14 cellular contexts compared by ENCODE assay signal in the genomic region with DNA sequence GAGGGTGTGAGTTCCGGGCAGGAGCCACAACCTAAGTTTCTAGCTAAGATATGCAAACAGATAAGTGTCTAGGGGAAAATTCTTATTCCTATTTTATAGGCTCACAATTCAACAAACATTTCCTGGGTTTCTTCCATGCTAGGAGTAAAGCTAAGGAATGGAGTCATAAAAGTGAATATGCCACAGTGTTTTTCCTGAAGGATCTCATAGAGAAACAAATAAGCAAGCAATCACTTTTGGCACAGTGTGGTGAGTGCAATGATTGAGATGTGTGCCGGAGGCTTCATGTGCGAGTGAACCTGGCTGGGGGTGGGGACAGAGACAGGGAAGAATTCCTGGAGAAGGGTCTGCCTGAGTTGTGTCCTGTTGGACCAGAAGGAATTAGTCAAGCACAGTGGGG.
"Had no signal": no experiment of that assay in that cellular context is flagged by ENCODE, and none has a peak within 500 bp of the region (broad histone marks: within the 10 kb centered on the region; RNA-seq: fewer than 3 reads in every experiment).

No MANE protein-coding gene starts in this region.

- H3K4me3 Mint-ChIP-seq: activated CD4-positive, alpha-beta T cell treated with anti-CD3 and anti-CD28 coated beads for 36 hours; activated CD8-positive, alpha-beta T cell treated with anti-CD3 and anti-CD28 coated beads for 36 hours; activated naive CD8-positive, alpha-beta T cell treated with anti-CD3 and anti-CD28 coated beads, Interleukin-2, amount 10 ng/mL, durations not matched to agents 7 days and 5 days; memory B cell; stimulated activated naive CD8-positive, alpha-beta T cell treated with anti-CD3 and anti-CD28 coated beads, Interleukin-15, amount 100 ng/mL, for 72 hours had no signal

- H3K36me3 Mint-ChIP-seq: activated naive CD8-positive, alpha-beta T cell treated with anti-CD3 and anti-CD28 coated beads, Interleukin-2, amount 10 ng/mL, durations not matched to agents 7 days and 5 days had no signal

- H3K9me3 ChIP-seq: heart left ventricle, thoracic aorta had no signal

- H3K36me3 ChIP-seq: heart left ventricle, thoracic aorta, WERI-Rb-1 had no signal

- H3K27ac ChIP-seq: heart left ventricle, WERI-Rb-1 had no signal

- H3K9me3 Mint-ChIP-seq: stimulated activated naive CD8-positive, alpha-beta T cell treated with anti-CD3 and anti-CD28 coated beads, Interleukin-15, amount 100 ng/mL, for 72 hours had no signal

- ATAC-seq: stimulated activated naive CD8-positive, alpha-beta T cell treated with anti-CD3 and anti-CD28 coated beads, Interleukin-15, amount 100 ng/mL, for 72 hours had no signal

- H3K27ac Mint-ChIP-seq: activated CD4-positive, alpha-beta T cell treated with anti-CD3 and anti-CD28 coated beads for 36 hours; activated CD8-positive, alpha-beta T cell treated with anti-CD3 and anti-CD28 coated beads for 36 hours; activated naive CD8-positive, alpha-beta T cell treated with anti-CD3 and anti-CD28 coated beads, Interleukin-2, amount 10 ng/mL, durations not matched to agents 7 days and 5 days; activated T-cell treated with anti-CD3 and anti-CD28 coated beads, Interleukin-2, amount 50 U/mL, for 72 hours; memory B cell; stimulated activated naive CD8-positive, alpha-beta T cell treated with anti-CD3 and anti-CD28 coated beads, Interleukin-15, amount 100 ng/mL, for 72 hours had no signal

- DNase-seq: activated CD4-positive, alpha-beta T cell treated with anti-CD3 and anti-CD28 coated beads for 36 hours; activated CD8-positive, alpha-beta memory T cell treated with anti-CD3 and anti-CD28 coated beads, Interleukin-2, amount 50 U/mL, for 4 hours; activated CD8-positive, alpha-beta T cell treated with anti-CD3 and anti-CD28 coated beads for 36 hours; activated gamma-delta T cell treated with Interleukin-2 at 50 U/mL for 16 hours; activated naive CD8-positive, alpha-beta T cell treated with anti-CD3 and anti-CD28 coated beads, Interleukin-2, amount 10 ng/mL, durations not matched to agents 7 days and 5 days; activated T-cell treated with anti-CD3 and anti-CD28 coated beads, Interleukin-2, amount 50 U/mL, for 72 hours; aorta; heart left ventricle; stimulated activated CD4-positive, alpha-beta T cell treated with anti-CD3 and anti-CD28 coated beads, Interleukin-15, amount 100 ng/mL, for 24 hours; stimulated activated CD4-positive, alpha-beta T cell treated with anti-CD3 and anti-CD28 coated beads, Interleukin-4, amount 100 ng/mL, for 4 hours; stimulated activated naive CD8-positive, alpha-beta T cell treated with anti-CD3 and anti-CD28 coated beads, Interleukin-15, amount 100 ng/mL, for 72 hours; WERI-Rb-1 had no signal
